ENCODE assay signal across 1 cellular context in genomic region chr10:131994435-131994834, GRCh38.
TF ChIP-seq lines count a peak whose summit lies in the region.

No MANE protein-coding gene starts in this region.

TF ChIP-seq in HepG2, 621 proteins besides CTCF, POLR2A, EP300 and RAD21:
- TF ChIP-seq ZNF142 (CRISPR knock-in tag; IDR thresholded peaks at IDR 0.05) (no peak), ZNF772 (CRISPR knock-in tag; IDR thresholded peaks at IDR 0.05) (no peak), NONO (IDR thresholded peaks at IDR 0.05) (no peak), NONO (CRISPR knock-in tag; conservative IDR thresholded peaks at IDR 0.05) (no peak), SALL1 (CRISPR knock-in tag; IDR thresholded peaks at IDR 0.05) (peak; percentile 17), SOX13 (IDR thresholded peaks at IDR 0.05) (no peak), SOX13 (CRISPR knock-in tag; conservative IDR thresholded peaks at IDR 0.05 in 1 of 2, IDR thresholded peaks at IDR 0.05 in 1 of 2) (no peak), SIN3B (IDR thresholded peaks at IDR 0.05; ENCODE audit: low read length) (no peak), SAP130 (CRISPR knock-in tag; IDR thresholded peaks at IDR 0.05; ENCODE audit: low read depth) (peak; percentile 28; the same call in 1 of the 2 replicates), TOPORS (CRISPR knock-in tag; IDR thresholded peaks at IDR 0.05) (no peak), CENPBD1 (CRISPR knock-in tag; IDR thresholded peaks at IDR 0.05; ENCODE audit: borderline replicate concordance, low read depth) (no peak), ZFP62 (CRISPR knock-in tag; IDR thresholded peaks at IDR 0.05) (no peak)
- TF ChIP-seq, protein P1, sequence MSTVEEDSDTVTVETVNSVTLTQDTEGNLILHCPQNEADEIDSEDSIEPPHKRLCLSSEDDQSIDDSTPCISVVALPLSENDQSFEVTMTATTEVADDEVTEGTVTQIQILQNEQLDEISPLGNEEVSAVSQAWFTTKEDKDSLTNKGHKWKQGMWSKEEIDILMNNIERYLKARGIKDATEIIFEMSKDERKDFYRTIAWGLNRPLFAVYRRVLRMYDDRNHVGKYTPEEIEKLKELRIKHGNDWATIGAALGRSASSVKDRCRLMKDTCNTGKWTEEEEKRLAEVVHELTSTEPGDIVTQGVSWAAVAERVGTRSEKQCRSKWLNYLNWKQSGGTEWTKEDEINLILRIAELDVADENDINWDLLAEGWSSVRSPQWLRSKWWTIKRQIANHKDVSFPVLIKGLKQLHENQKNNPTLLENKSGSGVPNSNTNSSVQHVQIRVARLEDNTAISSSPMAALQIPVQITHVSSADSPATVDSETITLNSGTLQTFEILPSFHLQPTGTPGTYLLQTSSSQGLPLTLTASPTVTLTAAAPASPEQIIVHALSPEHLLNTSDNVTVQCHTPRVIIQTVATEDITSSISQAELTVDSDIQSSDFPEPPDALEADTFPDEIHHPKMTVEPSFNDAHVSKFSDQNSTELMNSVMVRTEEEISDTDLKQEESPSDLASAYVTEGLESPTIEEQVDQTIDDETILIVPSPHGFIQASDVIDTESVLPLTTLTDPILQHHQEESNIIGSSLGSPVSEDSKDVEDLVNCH (CRISPR knock-in tag; IDR thresholded peaks at IDR 0.05): no peak
- TF ChIP-seq, protein P2, sequence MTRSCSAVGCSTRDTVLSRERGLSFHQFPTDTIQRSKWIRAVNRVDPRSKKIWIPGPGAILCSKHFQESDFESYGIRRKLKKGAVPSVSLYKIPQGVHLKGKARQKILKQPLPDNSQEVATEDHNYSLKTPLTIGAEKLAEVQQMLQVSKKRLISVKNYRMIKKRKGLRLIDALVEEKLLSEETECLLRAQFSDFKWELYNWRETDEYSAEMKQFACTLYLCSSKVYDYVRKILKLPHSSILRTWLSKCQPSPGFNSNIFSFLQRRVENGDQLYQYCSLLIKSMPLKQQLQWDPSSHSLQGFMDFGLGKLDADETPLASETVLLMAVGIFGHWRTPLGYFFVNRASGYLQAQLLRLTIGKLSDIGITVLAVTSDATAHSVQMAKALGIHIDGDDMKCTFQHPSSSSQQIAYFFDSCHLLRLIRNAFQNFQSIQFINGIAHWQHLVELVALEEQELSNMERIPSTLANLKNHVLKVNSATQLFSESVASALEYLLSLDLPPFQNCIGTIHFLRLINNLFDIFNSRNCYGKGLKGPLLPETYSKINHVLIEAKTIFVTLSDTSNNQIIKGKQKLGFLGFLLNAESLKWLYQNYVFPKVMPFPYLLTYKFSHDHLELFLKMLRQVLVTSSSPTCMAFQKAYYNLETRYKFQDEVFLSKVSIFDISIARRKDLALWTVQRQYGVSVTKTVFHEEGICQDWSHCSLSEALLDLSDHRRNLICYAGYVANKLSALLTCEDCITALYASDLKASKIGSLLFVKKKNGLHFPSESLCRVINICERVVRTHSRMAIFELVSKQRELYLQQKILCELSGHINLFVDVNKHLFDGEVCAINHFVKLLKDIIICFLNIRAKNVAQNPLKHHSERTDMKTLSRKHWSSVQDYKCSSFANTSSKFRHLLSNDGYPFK (CRISPR knock-in tag; IDR thresholded peaks at IDR 0.05; ENCODE audit: borderline replicate concordance): no peak
- TF ChIP-seq, protein P3, sequence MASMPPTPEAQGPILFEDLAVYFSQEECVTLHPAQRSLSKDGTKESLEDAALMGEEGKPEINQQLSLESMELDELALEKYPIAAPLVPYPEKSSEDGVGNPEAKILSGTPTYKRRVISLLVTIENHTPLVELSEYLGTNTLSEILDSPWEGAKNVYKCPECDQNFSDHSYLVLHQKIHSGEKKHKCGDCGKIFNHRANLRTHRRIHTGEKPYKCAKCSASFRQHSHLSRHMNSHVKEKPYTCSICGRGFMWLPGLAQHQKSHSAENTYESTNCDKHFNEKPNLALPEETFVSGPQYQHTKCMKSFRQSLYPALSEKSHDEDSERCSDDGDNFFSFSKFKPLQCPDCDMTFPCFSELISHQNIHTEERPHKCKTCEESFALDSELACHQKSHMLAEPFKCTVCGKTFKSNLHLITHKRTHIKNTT (CRISPR knock-in tag; IDR thresholded peaks at IDR 0.05): no peak
